Comparison of ENCODE assay signal across 1 cellular context in the genomic region with DNA sequence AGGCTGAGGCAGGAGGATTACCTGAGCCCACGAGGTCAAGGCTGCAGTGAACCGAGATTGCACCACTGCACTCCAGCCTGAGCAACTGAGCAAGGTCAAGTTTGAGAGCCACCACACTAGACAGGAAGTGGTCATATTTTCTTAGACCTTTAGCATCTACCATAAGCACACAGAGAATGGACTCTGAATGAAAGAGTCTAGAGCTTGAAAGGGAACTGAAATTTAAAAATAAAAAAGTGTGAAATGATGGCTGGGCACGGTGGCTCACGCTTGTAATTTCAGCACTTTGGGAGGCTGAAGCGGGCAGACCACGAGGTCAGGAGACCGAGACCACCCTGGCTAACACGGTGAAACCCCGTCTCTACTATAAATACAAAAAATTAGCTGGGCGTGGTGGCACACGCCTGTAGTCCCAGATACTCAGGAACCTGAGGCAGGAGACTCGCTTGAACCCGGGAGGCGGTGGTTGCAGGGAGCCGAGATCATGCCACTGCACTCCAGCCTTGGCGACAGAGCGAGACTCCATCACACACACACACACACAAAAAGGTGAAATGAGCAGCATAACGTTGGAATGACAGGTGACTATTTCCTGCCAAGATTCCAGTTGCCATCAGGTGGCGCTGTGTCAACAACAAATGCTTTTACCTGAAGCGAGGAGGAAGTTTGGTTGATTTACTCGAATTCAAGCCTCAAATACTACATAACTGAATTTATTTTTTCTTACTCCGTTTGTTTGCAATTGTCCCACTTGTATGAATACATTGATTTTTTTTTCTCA.
TF ChIP-seq lines count a peak whose summit lies in the region.

No MANE protein-coding gene starts in this region.

TF ChIP-seq in HEK293, 187 proteins besides CTCF, POLR2A, EP300 and RAD21 (continued from another document):
- TF ChIP-seq, protein P1, sequence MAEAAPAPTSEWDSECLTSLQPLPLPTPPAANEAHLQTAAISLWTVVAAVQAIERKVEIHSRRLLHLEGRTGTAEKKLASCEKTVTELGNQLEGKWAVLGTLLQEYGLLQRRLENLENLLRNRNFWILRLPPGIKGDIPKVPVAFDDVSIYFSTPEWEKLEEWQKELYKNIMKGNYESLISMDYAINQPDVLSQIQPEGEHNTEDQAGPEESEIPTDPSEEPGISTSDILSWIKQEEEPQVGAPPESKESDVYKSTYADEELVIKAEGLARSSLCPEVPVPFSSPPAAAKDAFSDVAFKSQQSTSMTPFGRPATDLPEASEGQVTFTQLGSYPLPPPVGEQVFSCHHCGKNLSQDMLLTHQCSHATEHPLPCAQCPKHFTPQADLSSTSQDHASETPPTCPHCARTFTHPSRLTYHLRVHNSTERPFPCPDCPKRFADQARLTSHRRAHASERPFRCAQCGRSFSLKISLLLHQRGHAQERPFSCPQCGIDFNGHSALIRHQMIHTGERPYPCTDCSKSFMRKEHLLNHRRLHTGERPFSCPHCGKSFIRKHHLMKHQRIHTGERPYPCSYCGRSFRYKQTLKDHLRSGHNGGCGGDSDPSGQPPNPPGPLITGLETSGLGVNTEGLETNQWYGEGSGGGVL (tag by site-specific recombination; IDR thresholded peaks at IDR 0.05), result no peak
- no peak for TF ChIP-seq ZNF624 (tag by site-specific recombination; IDR thresholded peaks at IDR 0.05)
- TF ChIP-seq ZEB2 (tag by site-specific recombination; IDR thresholded peaks at IDR 0.05), result peak; percentile 72
- TF ChIP-seq ZNF335 (tag by site-specific recombination; conservative IDR thresholded peaks at IDR 0.05), result 0 out of 2 replicates have a peak, but pooled peaks have one; percentile 15
- TF ChIP-seq, protein P2, sequence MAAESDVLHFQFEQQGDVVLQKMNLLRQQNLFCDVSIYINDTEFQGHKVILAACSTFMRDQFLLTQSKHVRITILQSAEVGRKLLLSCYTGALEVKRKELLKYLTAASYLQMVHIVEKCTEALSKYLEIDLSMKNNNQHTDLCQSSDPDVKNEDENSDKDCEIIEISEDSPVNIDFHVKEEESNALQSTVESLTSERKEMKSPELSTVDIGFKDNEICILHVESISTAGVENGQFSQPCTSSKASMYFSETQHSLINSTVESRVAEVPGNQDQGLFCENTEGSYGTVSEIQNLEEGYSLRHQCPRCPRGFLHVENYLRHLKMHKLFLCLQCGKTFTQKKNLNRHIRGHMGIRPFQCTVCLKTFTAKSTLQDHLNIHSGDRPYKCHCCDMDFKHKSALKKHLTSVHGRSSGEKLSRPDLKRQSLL (tag by site-specific recombination; IDR thresholded peaks at IDR 0.05), result peak; percentile 47; the same call in 1 of the 2 replicates
- TF ChIP-seq, protein P3, sequence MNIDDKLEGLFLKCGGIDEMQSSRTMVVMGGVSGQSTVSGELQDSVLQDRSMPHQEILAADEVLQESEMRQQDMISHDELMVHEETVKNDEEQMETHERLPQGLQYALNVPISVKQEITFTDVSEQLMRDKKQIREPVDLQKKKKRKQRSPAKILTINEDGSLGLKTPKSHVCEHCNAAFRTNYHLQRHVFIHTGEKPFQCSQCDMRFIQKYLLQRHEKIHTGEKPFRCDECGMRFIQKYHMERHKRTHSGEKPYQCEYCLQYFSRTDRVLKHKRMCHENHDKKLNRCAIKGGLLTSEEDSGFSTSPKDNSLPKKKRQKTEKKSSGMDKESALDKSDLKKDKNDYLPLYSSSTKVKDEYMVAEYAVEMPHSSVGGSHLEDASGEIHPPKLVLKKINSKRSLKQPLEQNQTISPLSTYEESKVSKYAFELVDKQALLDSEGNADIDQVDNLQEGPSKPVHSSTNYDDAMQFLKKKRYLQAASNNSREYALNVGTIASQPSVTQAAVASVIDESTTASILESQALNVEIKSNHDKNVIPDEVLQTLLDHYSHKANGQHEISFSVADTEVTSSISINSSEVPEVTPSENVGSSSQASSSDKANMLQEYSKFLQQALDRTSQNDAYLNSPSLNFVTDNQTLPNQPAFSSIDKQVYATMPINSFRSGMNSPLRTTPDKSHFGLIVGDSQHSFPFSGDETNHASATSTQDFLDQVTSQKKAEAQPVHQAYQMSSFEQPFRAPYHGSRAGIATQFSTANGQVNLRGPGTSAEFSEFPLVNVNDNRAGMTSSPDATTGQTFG (tag by site-specific recombination; IDR thresholded peaks at IDR 0.05; ENCODE audit: borderline replicate concordance), result no peak
TF ChIP-seq in HEK293: peak in this region for 13.
